Comparison of ENCODE assay signal across 1 cellular context in genomic region chr6:151044465-151045441, GRCh38.
TF ChIP-seq lines count a peak whose summit lies in the region.

No MANE protein-coding gene starts in this region.

TF ChIP-seq in HEK293, 187 proteins besides CTCF, POLR2A, EP300 and RAD21 (continued from another document):
- TF ChIP-seq SP3 (tag by site-specific recombination; IDR thresholded peaks at IDR 0.05) (no peak), ZNF311 (tag by site-specific recombination; IDR thresholded peaks at IDR 0.05; ENCODE audit: borderline replicate concordance) (no peak), ZNF677 (tag by site-specific recombination; IDR thresholded peaks at IDR 0.05) (no peak), SP2 (tag by site-specific recombination; IDR thresholded peaks at IDR 0.05) (no peak), ZNF449 (tag by site-specific recombination; IDR thresholded peaks at IDR 0.05) (peak; percentile 79; the same call in 1 of the 2 replicates), ZNF324 (tag by site-specific recombination; IDR thresholded peaks at IDR 0.05) (peak; percentile 37; the same call in 1 of the 2 replicates), ZFHX2 (tag by site-specific recombination; conservative IDR thresholded peaks at IDR 0.05) (no peak), ZBTB8A (tag by site-specific recombination; IDR thresholded peaks at IDR 0.05) (0 out of 2 replicates have a peak, but pooled peaks have one; percentile 24), ZNF391 (tag by site-specific recombination; IDR thresholded peaks at IDR 0.05; ENCODE audit: borderline replicate concordance, low read depth) (no peak), ZNF670 (tag by site-specific recombination; IDR thresholded peaks at IDR 0.05; ENCODE audit: low read depth) (no peak), REST (tag by site-specific recombination; IDR thresholded peaks at IDR 0.05) (no peak), ZBTB7A (tag by site-specific recombination; IDR thresholded peaks at IDR 0.05; ENCODE audit: low read depth) (no peak), ZNF274 (IDR thresholded peaks at IDR 0.05; ENCODE audit: low read length) (no peak), ZNF274 (tag by site-specific recombination; IDR thresholded peaks at IDR 0.05; ENCODE audit: borderline replicate concordance) (no peak), ZNF777 (tag by site-specific recombination; IDR thresholded peaks at IDR 0.05; ENCODE audit: borderline replicate concordance) (no peak), HOXA7 (CRISPR knock-in tag; IDR thresholded peaks at IDR 0.05; ENCODE audit: borderline replicate concordance) (no peak), ZNF654 (tag by site-specific recombination; IDR thresholded peaks at IDR 0.05; ENCODE audit: low read depth) (no peak), FEZF1 (tag by site-specific recombination; IDR thresholded peaks at IDR 0.05) (no peak), ZBTB17 (tag by site-specific recombination; IDR thresholded peaks at IDR 0.05) (no peak), IKZF3 (tag by site-specific recombination; IDR thresholded peaks at IDR 0.05) (0 out of 2 replicates have a peak, but pooled peaks have one; percentile 9), GLI4 (tag by site-specific recombination; IDR thresholded peaks at IDR 0.05) (no peak), ZNF488 (tag by site-specific recombination; IDR thresholded peaks at IDR 0.05) (0 out of 2 replicates have a peak, but pooled peaks have one; percentile 11), ZNF629 (tag by site-specific recombination; IDR thresholded peaks at IDR 0.05) (peak; percentile 78), WT1 (tag by site-specific recombination; IDR thresholded peaks at IDR 0.05) (peak; percentile 95), ELK4 (IDR thresholded peaks at IDR 0.05; ENCODE audit: borderline replicate concordance, low read depth, low read length) (no peak), ZNF521 (tag by site-specific recombination; IDR thresholded peaks at IDR 0.05) (no peak), ZNF148 (tag by site-specific recombination; IDR thresholded peaks at IDR 0.05; ENCODE audit: borderline replicate concordance) (no peak), KLF10 (tag by site-specific recombination; IDR thresholded peaks at IDR 0.05) (no peak)
